ENCODE assay signal across 1 cellular context in genomic region chr14:103259801-103260628, GRCh38.
TF ChIP-seq lines count a peak whose summit lies in the region.

No MANE protein-coding gene starts in this region.

TF ChIP-seq in H1, 55 proteins besides CTCF, POLR2A, EP300 and RAD21 (continued from another document):
- TF ChIP-seq CHD7 (IDR thresholded peaks at IDR 0.05; ENCODE audit: insufficient replicate concordance, low read length), result no peak
- TF ChIP-seq, protein P1, sequence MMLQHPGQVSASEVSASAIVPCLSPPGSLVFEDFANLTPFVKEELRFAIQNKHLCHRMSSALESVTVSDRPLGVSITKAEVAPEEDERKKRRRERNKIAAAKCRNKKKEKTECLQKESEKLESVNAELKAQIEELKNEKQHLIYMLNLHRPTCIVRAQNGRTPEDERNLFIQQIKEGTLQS (IDR thresholded peaks at IDR 0.05; ENCODE audit: insufficient read depth, low read depth, low read length), result no peak
- TF ChIP-seq, protein P2, sequence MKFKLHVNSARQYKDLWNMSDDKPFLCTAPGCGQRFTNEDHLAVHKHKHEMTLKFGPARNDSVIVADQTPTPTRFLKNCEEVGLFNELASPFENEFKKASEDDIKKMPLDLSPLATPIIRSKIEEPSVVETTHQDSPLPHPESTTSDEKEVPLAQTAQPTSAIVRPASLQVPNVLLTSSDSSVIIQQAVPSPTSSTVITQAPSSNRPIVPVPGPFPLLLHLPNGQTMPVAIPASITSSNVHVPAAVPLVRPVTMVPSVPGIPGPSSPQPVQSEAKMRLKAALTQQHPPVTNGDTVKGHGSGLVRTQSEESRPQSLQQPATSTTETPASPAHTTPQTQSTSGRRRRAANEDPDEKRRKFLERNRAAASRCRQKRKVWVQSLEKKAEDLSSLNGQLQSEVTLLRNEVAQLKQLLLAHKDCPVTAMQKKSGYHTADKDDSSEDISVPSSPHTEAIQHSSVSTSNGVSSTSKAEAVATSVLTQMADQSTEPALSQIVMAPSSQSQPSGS (IDR thresholded peaks at IDR 0.05; ENCODE audit: low read length), result no peak
- no peak for TF ChIP-seq RNF2 (IDR thresholded peaks at IDR 0.05; ENCODE audit: borderline replicate concordance, low read depth, low read length, missing control alignments, poor library complexity, severe bottlenecking)
- no peak for TF ChIP-seq CHD1 (IDR thresholded peaks at IDR 0.05; ENCODE audit: low read depth, low read length)
- no peak for TF ChIP-seq TBP (IDR thresholded peaks at IDR 0.05; ENCODE audit: low read depth, low read length)
- TF ChIP-seq POLR2AphosphoS5 (IDR thresholded peaks at IDR 0.05; ENCODE audit: low read depth, low read length), result no peak
- no peak for TF ChIP-seq SRF (IDR thresholded peaks at IDR 0.05; ENCODE audit: low read depth, low read length)
- no peak for TF ChIP-seq PHF8 (conservative IDR thresholded peaks at IDR 0.05; ENCODE audit: low read depth, low read length)
- no peak for TF ChIP-seq FOSL1 (IDR thresholded peaks at IDR 0.05; ENCODE audit: insufficient read depth, low read depth, low read length)
- TF ChIP-seq MAX (IDR thresholded peaks at IDR 0.05), result no peak
